Comparison of ENCODE assay signal across 8 cellular contexts in genomic region chr14:55051165-55051425, GRCh38. TPM values are rescaled to one million over a fixed set of nuclear protein-coding genes. Genes with fewer than 3 reads are reported as not detected.
A peak's percentile ranks its signal among the peaks of the same experiment; 100 is the strongest.
DNase-seq lines count a peak whose midpoint lies in the region; ATAC-seq, FAIRE-seq and TF ChIP-seq lines count a peak whose summit lies in the region.

No MANE protein-coding gene starts in this region.

- no peak for TF ChIP-seq EP300 in transverse colon (IDR thresholded peaks at IDR 0.05; ENCODE audit: low read depth)

- no peak for TF ChIP-seq CTCF in activated CD8-positive, alpha-beta T cell treated with anti-CD3 and anti-CD28 coated beads for 36 hours (IDR thresholded peaks at IDR 0.05)
- TF ChIP-seq CTCF in kidney (IDR thresholded peaks at IDR 0.05; ENCODE audit: borderline replicate concordance, extremely low read depth, insufficient read depth) (no peak), transverse colon (IDR thresholded peaks at IDR 0.05) (no peak)

- intact Hi-C loops in activated CD8-positive, alpha-beta T cell treated with anti-CD3 and anti-CD28 coated beads for 36 hours (cut with micrococcal nuclease), result loop anchor here (2.0 kb wide), 1 partner anchor 24 kb away; the partner anchor contains the start of genes SOCS4 and WDHD1
- intact Hi-C loops in kidney (cut with DNase I), result no loop called here
- intact Hi-C loops in transverse colon (cut with DNase I; ENCODE audit: low total_unique reads), result no loop called here

- WGBS in transverse colon (ENCODE audit: low coverage in 1 of 2), 2 donors, result 0 to 1% methylated on average over 7 to 10 of the region's 10 CpGs

- FAIRE-seq in kidney (lab: Jason Lieb, UNC), result no peak

- CTCF ChIA-PET in activated CD8-positive, alpha-beta T cell treated with anti-CD3 and anti-CD28 coated beads for 36 hours (lab: Charles Lee), result interaction anchor here (0.6 to 3.1 kb wide), 25 partner anchors 9 to 395 kb away, joined by 3 to 50 read pairs (median 6); partner anchors contain the start of genes SOCS4 and WDHD1

- H3K4me3 ChIP-seq in kidney (ENCODE audit: low read length in 2 of 2), result peak overlapping the region; percentile 86 to 98
- peak overlapping the region; percentile 6 to 94 (median 76) for H3K4me3 ChIP-seq in transverse colon

- H3K27me3 ChIP-seq in transverse colon, result no peaks in the 10 kb centered on the region

- no peaks in the 10 kb centered on the region for H3K9me3 Mint-ChIP-seq in activated CD8-positive, alpha-beta T cell treated with anti-CD3 and anti-CD28 coated beads for 36 hours

- H3K27ac ChIP-seq in kidney (ENCODE audit: low read depth in 2 of 2, low read length in 2 of 2), result peak overlapping the region; percentile 100
- peak overlapping the region; percentile 97 to 100 (median 100) for H3K27ac ChIP-seq in transverse colon

- POLR2A ChIA-PET in activated CD8-positive, alpha-beta T cell treated with anti-CD3 and anti-CD28 coated beads for 36 hours (lab: Charles Lee), result interaction anchor here (0.6 to 3.4 kb wide), 19 partner anchors 9 to 1528 kb away, joined by 3 to 61 read pairs (median 6); partner anchors contain the start of genes DLGAP5, GCH1, LGALS3 and SOCS4

- peaks cover 11% of the 10 kb centered on the region for H3K4me1 ChIP-seq in ES-I3 (ENCODE audit: insufficient read depth, low read length)
- peaks cover 10 to 17% of the 10 kb centered on the region in 2 donors for H3K4me1 ChIP-seq in kidney (ENCODE audit: control insufficient read depth in 1 of 2, insufficient read depth in 1 of 2, low read depth in 1 of 2, low read length in 2 of 2)
- peaks cover 9 to 46% (median 23%) of the 10 kb centered on the region in 4 donors for H3K4me1 ChIP-seq in transverse colon

- H3K9ac ChIP-seq in ES-I3 (ENCODE audit: low read depth, low read length) (peak overlapping the region; percentile 100), kidney (ENCODE audit: low read length in 2 of 2) (peak overlapping the region; percentile 75 to 100)

- H3K36me3 ChIP-seq in ES-I3 (ENCODE audit: insufficient read depth, low read length) (peaks cover 3% of the 10 kb centered on the region; the same call in 1 of the 2 replicates), kidney (ENCODE audit: control insufficient read depth in 1 of 2, insufficient read depth in 2 of 2, low read length in 2 of 2) (no peaks in the 10 kb centered on the region), transverse colon (no peaks in the 10 kb centered on the region)

- DNase-seq in activated CD8-positive, alpha-beta T cell treated with anti-CD3 and anti-CD28 coated beads for 36 hours, result no peak
- DNase-seq in kidney (no peak), transverse colon (no peak), SW 1271 (lab: John Stamatoyannopoulos, UW) (no peak), DMS53 (lab: John Stamatoyannopoulos, UW) (no peak), NCI-H128 (lab: John Stamatoyannopoulos, UW; ENCODE audit: unreplicated experiment) (no peak)

- H3K27ac Mint-ChIP-seq in activated CD8-positive, alpha-beta T cell treated with anti-CD3 and anti-CD28 coated beads for 36 hours, result peak overlapping the region; percentile 95

- no peaks in the 10 kb centered on the region for H3K27me3 Mint-ChIP-seq in activated CD8-positive, alpha-beta T cell treated with anti-CD3 and anti-CD28 coated beads for 36 hours

- H3K36me3 Mint-ChIP-seq in activated CD8-positive, alpha-beta T cell treated with anti-CD3 and anti-CD28 coated beads for 36 hours (ENCODE audit: low read depth), result peaks cover 29% of the 10 kb centered on the region

- no peak for TF ChIP-seq POLR2A in transverse colon (IDR thresholded peaks at IDR 0.05)

- ATAC-seq in HG02678 (IDR thresholded peaks at IDR 0.05; ENCODE audit: unreplicated experiment), result peak; percentile 22
- ATAC-seq in activated CD8-positive, alpha-beta T cell treated with anti-CD3 and anti-CD28 coated beads for 36 hours, result peak; percentile 7

- no peaks in the 10 kb centered on the region for H3K9me3 ChIP-seq in ES-I3 (ENCODE audit: control insufficient read depth, insufficient read depth, low read length)
- H3K9me3 ChIP-seq in kidney (ENCODE audit: control insufficient read depth in 1 of 2, low read length in 2 of 2), result no peaks in the 10 kb centered on the region
- no peaks in the 10 kb centered on the region for H3K9me3 ChIP-seq in transverse colon

- in situ Hi-C loops in transverse colon (cut with MboI; ENCODE audit: low pct_ligation_motif_present in 1 of 4, low pct_unique_long_range_greater_than_20kb in 1 of 4, low sequenced_read_pairs in 3 of 4), result no loop called here

- H3K4me1 Mint-ChIP-seq in activated CD8-positive, alpha-beta T cell treated with anti-CD3 and anti-CD28 coated beads for 36 hours (ENCODE audit: low read depth), result peaks cover 34% of the 10 kb centered on the region

- peak overlapping the region; percentile 85 for H3K4me3 Mint-ChIP-seq in activated CD8-positive, alpha-beta T cell treated with anti-CD3 and anti-CD28 coated beads for 36 hours

RNA-seq across cellular contexts. Expression of gene MAPK1IP1L, which starts 0.4 kb away (rescaled TPM):
- total RNA-seq in activated CD8-positive, alpha-beta T cell treated with anti-CD3 and anti-CD28 coated beads for 36 hours, result 100 to 1,000 TPM in 1 of 2 experiments, 10 to 100 TPM in 1; 89.3 to 105 TPM
- total RNA-seq in kidney (101 TPM), transverse colon (10 to 100 TPM; 50.2 to 96.9 (median 57.6) TPM)
- polyA plus RNA-seq in kidney (ENCODE audit: insufficient read depth, low read depth, low replicate concordance), result 43.3 TPM

RNA-seq across cellular contexts. Expression of gene SOCS4, which starts 24.1 kb away (rescaled TPM):
- total RNA-seq in activated CD8-positive, alpha-beta T cell treated with anti-CD3 and anti-CD28 coated beads for 36 hours, result 10 to 100 TPM; 19.8 to 20.8 TPM
- total RNA-seq in kidney (30.5 TPM), transverse colon (10 to 100 TPM in 3 of 4 donors, 1 to 10 TPM in 1; 6.4 to 17.3 (median 12.1) TPM)
- 6.0 TPM for polyA plus RNA-seq in kidney (ENCODE audit: insufficient read depth, low read depth, low replicate concordance)

RNA-seq across cellular contexts. Expression of gene WDHD1, which starts 24.2 kb away (rescaled TPM):
- total RNA-seq in activated CD8-positive, alpha-beta T cell treated with anti-CD3 and anti-CD28 coated beads for 36 hours, result 10 to 100 TPM; 59.8 to 68.4 TPM
- total RNA-seq in kidney, result 3.3 TPM
- polyA plus RNA-seq in kidney (ENCODE audit: insufficient read depth, low read depth, low replicate concordance), result 1.8 TPM
- 1 to 10 TPM in 2 of 4 donors, under 1 TPM in 1, not detected in 1; 0.20 to 1.2 (median 1.1) TPM for total RNA-seq in transverse colon

Comparison
In these comparisons a context has a peak if more than half of its experiments do, and no peak if none do; other contexts are left out.
1. RNA of gene WDHD1, which starts 24.2 kb away (total RNA-seq): 59.8 to 68.4 TPM in activated CD8-positive, alpha-beta T cell treated with anti-CD3 and anti-CD28 coated beads for 36 hours; 3.3 TPM in kidney (single experiment) and 0.20 to 1.2 TPM in transverse colon; every median in the first group is over 10 times any median in the second.